8 cellular contexts compared by ENCODE assay signal in the genomic region with DNA sequence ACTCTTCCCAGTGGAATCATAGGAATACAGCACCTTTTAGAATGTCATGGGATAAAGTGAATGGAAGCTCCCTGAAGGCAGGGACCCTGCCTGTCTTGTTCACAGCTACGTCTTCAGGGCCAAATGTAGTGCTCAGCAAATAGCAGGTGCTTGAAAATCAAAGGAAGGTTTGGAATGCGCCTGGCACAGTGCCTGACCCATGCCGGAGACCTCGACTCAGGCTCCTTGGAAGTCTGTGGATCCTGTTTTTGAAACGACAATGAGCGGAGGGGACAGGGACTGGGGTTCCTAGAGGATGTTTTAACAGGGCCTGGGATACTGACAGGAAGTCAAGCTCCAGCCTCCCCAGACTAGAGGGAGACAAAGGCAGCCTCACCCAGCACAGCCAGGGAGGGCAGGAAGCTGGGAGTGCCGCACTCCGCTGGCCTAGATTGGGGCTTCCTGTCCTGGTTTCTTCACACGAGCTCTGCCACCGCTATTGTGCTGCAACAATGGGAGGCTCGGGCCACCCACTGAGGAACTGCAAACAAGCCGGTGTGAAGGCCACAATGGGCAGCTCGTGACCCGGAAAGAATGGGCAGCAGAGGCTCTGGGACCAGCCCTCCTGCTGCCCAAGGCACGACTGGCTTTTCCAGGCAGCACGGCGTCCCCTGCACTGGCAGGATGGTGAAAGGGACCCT.
A peak's percentile ranks its signal among the peaks of the same experiment; 100 is the strongest.
DNase-seq lines count a peak whose midpoint lies in the region; ATAC-seq, FAIRE-seq and TF ChIP-seq lines count a peak whose summit lies in the region.

No MANE protein-coding gene starts in this region.

- no peaks in the 10 kb centered on the region for H3K27me3 Mint-ChIP-seq in activated CD8-positive, alpha-beta T cell treated with anti-CD3 and anti-CD28 coated beads for 36 hours

- POLR2A ChIA-PET in activated CD8-positive, alpha-beta T cell treated with anti-CD3 and anti-CD28 coated beads for 36 hours (lab: Charles Lee) = interaction anchor here (0.8 to 2.0 kb wide), 4 partner anchors 11 to 149 kb away, joined by 3 to 10 read pairs (median 4); no protein-coding TSS in a partner anchor

- CTCF ChIA-PET in activated CD8-positive, alpha-beta T cell treated with anti-CD3 and anti-CD28 coated beads for 36 hours (lab: Charles Lee) = interaction anchor here (0.9 to 1.6 kb wide), 3 partner anchors 13 to 94 kb away, joined by 3 to 9 read pairs (median 8); no protein-coding TSS in a partner anchor

- peak; percentile 69 for ATAC-seq in activated CD8-positive, alpha-beta T cell treated with anti-CD3 and anti-CD28 coated beads for 36 hours

- no peak for TF ChIP-seq CTCF in activated CD8-positive, alpha-beta T cell treated with anti-CD3 and anti-CD28 coated beads for 36 hours (IDR thresholded peaks at IDR 0.05)

- intact Hi-C loops in activated CD8-positive, alpha-beta T cell treated with anti-CD3 and anti-CD28 coated beads for 36 hours (cut with micrococcal nuclease) = no loop called here
- intact Hi-C loops in head of caudate nucleus (cut with DNase I) = loop anchor here (10.0 kb wide), 1 partner anchor 74 kb away; the partner anchor contains the start of gene PREX1

- FAIRE-seq in GM12892 (lab: Jason Lieb, UNC) = no peak

- H3K9me3 Mint-ChIP-seq in activated CD8-positive, alpha-beta T cell treated with anti-CD3 and anti-CD28 coated beads for 36 hours = peaks cover 7% of the 10 kb centered on the region

- H3K4me3 Mint-ChIP-seq in activated CD8-positive, alpha-beta T cell treated with anti-CD3 and anti-CD28 coated beads for 36 hours = peak overlapping the region; percentile 31

- DNase-seq in stimulated activated CD8-positive, alpha-beta memory T cell treated with anti-CD3 and anti-CD28 coated beads, Interleukin-12 subunit alpha, Interleukin-12 subunit beta, amount 100 ng/mL, for 1 hour (ENCODE audit: low read depth) = peak; percentile 25
- no peak for DNase-seq in stimulated activated CD8-positive, alpha-beta memory T cell treated with anti-CD3 and anti-CD28 coated beads, Interleukin-4, amount 100 ng/mL, for 48 hours
- peak; percentile 57 for DNase-seq in activated CD8-positive, alpha-beta T cell treated with anti-CD3 and anti-CD28 coated beads for 36 hours
- DNase-seq in head of caudate nucleus (peak; percentile 54 to 91 (median 77)), retina (peak; percentile 91), LoVo (ENCODE audit: low spot score) (no peak), GM12892 (ENCODE audit: insufficient read length) (no peak), ureter (ENCODE audit: low spot score) (no peak)

- no peak for TF ChIP-seq POLR2A in GM12892 (IDR thresholded peaks at IDR 0.05; ENCODE audit: low read depth, low read length)

- peaks cover 60% of the 10 kb centered on the region for H3K36me3 Mint-ChIP-seq in activated CD8-positive, alpha-beta T cell treated with anti-CD3 and anti-CD28 coated beads for 36 hours (ENCODE audit: low read depth)

- peak overlapping the region; percentile 89 for H3K27ac Mint-ChIP-seq in activated CD8-positive, alpha-beta T cell treated with anti-CD3 and anti-CD28 coated beads for 36 hours

- H3K4me1 Mint-ChIP-seq in activated CD8-positive, alpha-beta T cell treated with anti-CD3 and anti-CD28 coated beads for 36 hours (ENCODE audit: low read depth) = peaks cover 73% of the 10 kb centered on the region

Comparison
In these comparisons a context has a peak if more than half of its experiments do, and no peak if none do; other contexts are left out.
1. DNase-seq: peak in stimulated activated CD8-positive, alpha-beta memory T cell treated with anti-CD3 and anti-CD28 coated beads, Interleukin-12 subunit alpha, Interleukin-12 subunit beta, amount 100 ng/mL, for 1 hour (single experiment), activated CD8-positive, alpha-beta T cell treated with anti-CD3 and anti-CD28 coated beads for 36 hours (single experiment), head of caudate nucleus (42 of 42) and retina (single experiment); none in stimulated activated CD8-positive, alpha-beta memory T cell treated with anti-CD3 and anti-CD28 coated beads, Interleukin-4, amount 100 ng/mL, for 48 hours (single experiment), LoVo (single experiment), GM12892 (single experiment) and ureter (single experiment).